In the genomic region with DNA sequence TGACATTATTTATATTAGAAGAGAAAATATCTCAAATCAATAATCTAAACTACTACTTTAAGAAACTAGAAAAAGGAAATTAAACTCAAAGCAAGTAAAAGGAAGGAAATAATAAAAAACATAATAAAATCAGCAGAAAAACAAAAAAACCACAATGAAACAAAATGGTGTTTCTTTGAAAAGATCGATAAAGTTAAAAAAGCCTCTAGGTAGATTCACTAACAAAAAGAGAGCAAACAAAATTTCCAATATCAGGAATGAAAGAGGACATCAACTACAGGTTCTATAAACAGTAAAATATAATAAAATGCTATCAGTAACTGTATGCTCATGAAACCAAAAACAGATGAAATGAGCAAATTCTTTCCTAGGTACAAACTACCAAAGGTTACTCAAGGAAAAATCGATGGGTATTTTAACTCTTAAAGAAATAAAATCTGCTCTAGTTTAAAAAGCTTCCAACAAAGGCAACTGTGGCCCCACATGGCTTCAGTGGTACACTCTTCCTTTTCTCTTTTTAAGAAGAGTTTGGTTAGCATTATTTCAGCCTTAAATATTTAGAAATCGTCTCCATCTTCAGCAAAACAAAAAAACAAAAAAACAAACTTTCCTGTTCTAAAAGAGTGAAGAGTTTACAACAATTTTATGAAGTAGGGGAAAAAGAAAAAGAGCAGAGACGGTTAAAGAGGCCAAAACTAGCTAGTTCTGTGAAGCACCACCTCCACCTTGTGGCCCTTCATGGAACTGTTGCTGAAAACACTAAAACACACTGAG, we compare ENCODE assay signal across 8 cellular contexts.
DNase-seq lines count a peak whose midpoint lies in the region; ATAC-seq and TF ChIP-seq lines count a peak whose summit lies in the region.

No MANE protein-coding gene starts in this region.

- H2AFZ ChIP-seq in KMS-11 (ENCODE audit: low read depth), result no peak overlapping the region

- peak overlapping the region; percentile 15; the same call in 1 of the 2 replicates for H3K4me2 ChIP-seq in KMS-11

- no peaks in the 10 kb centered on the region for H4K20me1 ChIP-seq in KMS-11 (ENCODE audit: insufficient read depth)

- H3K9ac ChIP-seq in KMS-11, result no peak overlapping the region
- H3K9ac ChIP-seq in SK-N-MC (ENCODE audit: insufficient read length), result peak overlapping the region; percentile 54

- H3K27ac ChIP-seq in KMS-11 (0 out of 2 replicates have a peak overlapping the region, but pooled peaks have one; percentile 4), SK-N-MC (peak overlapping the region; percentile 9; the same call in 1 of the 2 replicates), prostate gland (peak overlapping the region; percentile 32 to 48)

- DNase-seq in DMS53 treated with DMSO at 0.1 percent for 48 hours (lab: John Stamatoyannopoulos, UW; ENCODE audit: unreplicated experiment) (peak; percentile 28), SK-N-MC (ENCODE audit: low read depth, low spot score) (peak; percentile 51), glomerular visceral epithelial cell (ENCODE audit: extremely low spot score) (peak; percentile 66), prostate gland (ENCODE audit: low spot score) (peak; percentile 60)
- peak; percentile 70 for DNase-seq in activated naive CD4-positive, alpha-beta T cell treated with Interleukin-2 at 50 U/mL for 16 hours

- no peak for TF ChIP-seq POLR2A in prostate gland (IDR thresholded peaks at IDR 0.05)

- WGBS in prostate gland, result 17% methylated on average over 4 of the region's 4 CpGs

- H3K4me1 ChIP-seq in KMS-11 (ENCODE audit: low read depth, poor library complexity, severe bottlenecking), result peaks cover 7% of the 10 kb centered on the region
- H3K4me1 ChIP-seq in prostate gland (replicated peaks), result no peaks in the 10 kb centered on the region

- H3K36me3 ChIP-seq in KMS-11 (ENCODE audit: insufficient read depth), result no peaks in the 10 kb centered on the region
- peaks cover 14% of the 10 kb centered on the region for H3K36me3 ChIP-seq in SK-N-MC (ENCODE audit: insufficient read depth, low read length)
- H3K36me3 ChIP-seq in prostate gland, result no peaks in the 10 kb centered on the region

- no peak for ATAC-seq in HG02840 (IDR thresholded peaks at IDR 0.05; ENCODE audit: low FRiP score, unreplicated experiment)
- ATAC-seq in HG02763 (IDR thresholded peaks at IDR 0.05; ENCODE audit: unreplicated experiment), result no peak

- no peaks in the 10 kb centered on the region for H3K9me3 ChIP-seq in SK-N-MC (ENCODE audit: low read depth, low read length)
- H3K9me3 ChIP-seq in prostate gland, result no peaks in the 10 kb centered on the region

- TF ChIP-seq CTCF in KMS-11 (conservative IDR thresholded peaks at IDR 0.05; ENCODE audit: low read depth, low read length) (peak; percentile 97), prostate gland (IDR thresholded peaks at IDR 0.05) (peak; percentile 91 to 94 (median 92))

- intact Hi-C loops in prostate gland (cut with DNase I), result loop anchor here (2.0 to 5.0 kb wide), 3 partner anchors 292 to 486 kb away; no protein-coding TSS in a partner anchor

- no peaks in the 10 kb centered on the region for H3K79me2 ChIP-seq in KMS-11 (ENCODE audit: insufficient read depth, low read depth)

- H3K27me3 ChIP-seq in KMS-11 (ENCODE audit: insufficient read depth, low read depth), result no peaks in the 10 kb centered on the region
- H3K27me3 ChIP-seq in prostate gland (replicated peaks; ENCODE audit: insufficient read depth), result no peaks in the 10 kb centered on the region

- no peak overlapping the region for H3K4me3 ChIP-seq in KMS-11 (IDR thresholded peaks at IDR 0.05; ENCODE audit: insufficient read depth, low read depth, low read length)
- H3K4me3 ChIP-seq in SK-N-MC, result peak overlapping the region; percentile 11; the same call in 1 of the 2 replicates
- H3K4me3 ChIP-seq in prostate gland, result no peak overlapping the region
